ENCODE assay signal across 2 cellular contexts in the genomic region with DNA sequence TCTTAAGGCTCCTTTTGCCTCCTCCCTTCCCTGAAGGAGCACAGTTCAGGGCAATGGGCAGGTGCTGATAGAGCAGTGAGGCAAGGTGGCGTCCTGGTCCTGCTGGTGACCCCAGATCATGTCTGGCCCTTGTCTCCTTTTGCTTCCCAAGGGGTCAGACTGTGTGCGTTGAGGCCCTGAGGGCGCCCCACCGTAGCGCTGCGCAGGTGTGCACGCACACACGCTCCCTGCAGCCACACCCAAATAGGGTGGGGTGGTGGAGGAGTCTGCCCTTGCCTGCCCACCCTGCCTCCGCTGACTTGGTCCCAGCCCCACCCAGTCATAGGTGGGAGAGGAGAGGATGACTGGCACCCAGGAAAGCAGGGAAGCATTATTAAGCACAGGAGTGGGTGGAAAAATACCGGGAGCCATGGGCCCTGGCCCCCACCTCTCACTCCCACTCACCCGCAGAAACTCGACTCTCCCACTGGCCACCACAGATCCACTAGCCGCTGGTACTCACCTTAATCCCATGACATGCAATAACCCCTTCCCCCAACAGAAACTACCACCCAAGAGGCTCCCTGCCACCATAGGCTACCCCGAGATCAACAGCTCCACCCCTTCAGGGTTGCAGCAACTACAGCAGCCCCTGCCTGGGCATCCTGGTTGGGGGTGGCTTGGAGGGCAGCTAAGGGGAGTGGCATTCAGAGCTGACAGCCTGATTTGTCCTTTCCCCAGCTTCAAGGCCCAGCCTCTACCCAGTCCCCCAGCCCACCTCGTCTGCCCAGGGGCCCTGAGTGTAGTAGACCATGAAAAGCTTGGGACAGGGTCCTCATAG.
TF ChIP-seq lines count a peak whose summit lies in the region.

No MANE protein-coding gene starts in this region.

TF ChIP-seq in HCT116, 20 proteins besides CTCF, POLR2A, EP300 and RAD21:
- no peak for TF ChIP-seq TCF7L2 (IDR thresholded peaks at IDR 0.05; ENCODE audit: borderline replicate concordance, extremely low read depth, insufficient read depth, insufficient read length)
- TF ChIP-seq ZFX (IDR thresholded peaks at IDR 0.05): no peak
- TF ChIP-seq SIN3A (IDR thresholded peaks at IDR 0.05; ENCODE audit: low read depth): no peak
- no peak for TF ChIP-seq EZH2phosphoT487 (IDR thresholded peaks at IDR 0.05; ENCODE audit: borderline replicate concordance)
- no peak for TF ChIP-seq CEBPB (IDR thresholded peaks at IDR 0.05; ENCODE audit: low read depth)
- TF ChIP-seq, protein P1, sequence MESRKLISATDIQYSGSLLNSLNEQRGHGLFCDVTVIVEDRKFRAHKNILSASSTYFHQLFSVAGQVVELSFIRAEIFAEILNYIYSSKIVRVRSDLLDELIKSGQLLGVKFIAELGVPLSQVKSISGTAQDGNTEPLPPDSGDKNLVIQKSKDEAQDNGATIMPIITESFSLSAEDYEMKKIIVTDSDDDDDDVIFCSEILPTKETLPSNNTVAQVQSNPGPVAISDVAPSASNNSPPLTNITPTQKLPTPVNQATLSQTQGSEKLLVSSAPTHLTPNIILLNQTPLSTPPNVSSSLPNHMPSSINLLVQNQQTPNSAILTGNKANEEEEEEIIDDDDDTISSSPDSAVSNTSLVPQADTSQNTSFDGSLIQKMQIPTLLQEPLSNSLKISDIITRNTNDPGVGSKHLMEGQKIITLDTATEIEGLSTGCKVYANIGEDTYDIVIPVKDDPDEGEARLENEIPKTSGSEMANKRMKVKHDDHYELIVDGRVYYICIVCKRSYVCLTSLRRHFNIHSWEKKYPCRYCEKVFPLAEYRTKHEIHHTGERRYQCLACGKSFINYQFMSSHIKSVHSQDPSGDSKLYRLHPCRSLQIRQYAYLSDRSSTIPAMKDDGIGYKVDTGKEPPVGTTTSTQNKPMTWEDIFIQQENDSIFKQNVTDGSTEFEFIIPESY (IDR thresholded peaks at IDR 0.05; ENCODE audit: extremely low read depth, insufficient replicate concordance, low read length): no peak
- no peak for TF ChIP-seq YY1 (IDR thresholded peaks at IDR 0.05; ENCODE audit: extremely low read depth, insufficient replicate concordance, low read depth, low read length)
- no peak for TF ChIP-seq CBX3 (IDR thresholded peaks at IDR 0.05; ENCODE audit: low read depth)
- no peak for TF ChIP-seq ELF1 (IDR thresholded peaks at IDR 0.05; ENCODE audit: borderline replicate concordance, low read depth)
- TF ChIP-seq, protein P2, sequence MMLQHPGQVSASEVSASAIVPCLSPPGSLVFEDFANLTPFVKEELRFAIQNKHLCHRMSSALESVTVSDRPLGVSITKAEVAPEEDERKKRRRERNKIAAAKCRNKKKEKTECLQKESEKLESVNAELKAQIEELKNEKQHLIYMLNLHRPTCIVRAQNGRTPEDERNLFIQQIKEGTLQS (IDR thresholded peaks at IDR 0.05): no peak
- TF ChIP-seq, protein P3, sequence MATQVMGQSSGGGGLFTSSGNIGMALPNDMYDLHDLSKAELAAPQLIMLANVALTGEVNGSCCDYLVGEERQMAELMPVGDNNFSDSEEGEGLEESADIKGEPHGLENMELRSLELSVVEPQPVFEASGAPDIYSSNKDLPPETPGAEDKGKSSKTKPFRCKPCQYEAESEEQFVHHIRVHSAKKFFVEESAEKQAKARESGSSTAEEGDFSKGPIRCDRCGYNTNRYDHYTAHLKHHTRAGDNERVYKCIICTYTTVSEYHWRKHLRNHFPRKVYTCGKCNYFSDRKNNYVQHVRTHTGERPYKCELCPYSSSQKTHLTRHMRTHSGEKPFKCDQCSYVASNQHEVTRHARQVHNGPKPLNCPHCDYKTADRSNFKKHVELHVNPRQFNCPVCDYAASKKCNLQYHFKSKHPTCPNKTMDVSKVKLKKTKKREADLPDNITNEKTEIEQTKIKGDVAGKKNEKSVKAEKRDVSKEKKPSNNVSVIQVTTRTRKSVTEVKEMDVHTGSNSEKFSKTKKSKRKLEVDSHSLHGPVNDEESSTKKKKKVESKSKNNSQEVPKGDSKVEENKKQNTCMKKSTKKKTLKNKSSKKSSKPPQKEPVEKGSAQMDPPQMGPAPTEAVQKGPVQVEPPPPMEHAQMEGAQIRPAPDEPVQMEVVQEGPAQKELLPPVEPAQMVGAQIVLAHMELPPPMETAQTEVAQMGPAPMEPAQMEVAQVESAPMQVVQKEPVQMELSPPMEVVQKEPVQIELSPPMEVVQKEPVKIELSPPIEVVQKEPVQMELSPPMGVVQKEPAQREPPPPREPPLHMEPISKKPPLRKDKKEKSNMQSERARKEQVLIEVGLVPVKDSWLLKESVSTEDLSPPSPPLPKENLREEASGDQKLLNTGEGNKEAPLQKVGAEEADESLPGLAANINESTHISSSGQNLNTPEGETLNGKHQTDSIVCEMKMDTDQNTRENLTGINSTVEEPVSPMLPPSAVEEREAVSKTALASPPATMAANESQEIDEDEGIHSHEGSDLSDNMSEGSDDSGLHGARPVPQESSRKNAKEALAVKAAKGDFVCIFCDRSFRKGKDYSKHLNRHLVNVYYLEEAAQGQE (IDR thresholded peaks at IDR 0.05; ENCODE audit: low read depth): no peak
- no peak for TF ChIP-seq SP1 (IDR thresholded peaks at IDR 0.05; ENCODE audit: low read depth)

TF ChIP-seq in WTC11, 78 proteins besides CTCF, POLR2A, EP300 and RAD21:
- TF ChIP-seq TEAD4 (CRISPR knock-in tag; IDR thresholded peaks at IDR 0.05): no peak
- TF ChIP-seq RORB (CRISPR knock-in tag; IDR thresholded peaks at IDR 0.05): no peak
- TF ChIP-seq OVOL2 (CRISPR knock-in tag; IDR thresholded peaks at IDR 0.05; ENCODE audit: borderline replicate concordance): no peak
- TF ChIP-seq, protein P4, sequence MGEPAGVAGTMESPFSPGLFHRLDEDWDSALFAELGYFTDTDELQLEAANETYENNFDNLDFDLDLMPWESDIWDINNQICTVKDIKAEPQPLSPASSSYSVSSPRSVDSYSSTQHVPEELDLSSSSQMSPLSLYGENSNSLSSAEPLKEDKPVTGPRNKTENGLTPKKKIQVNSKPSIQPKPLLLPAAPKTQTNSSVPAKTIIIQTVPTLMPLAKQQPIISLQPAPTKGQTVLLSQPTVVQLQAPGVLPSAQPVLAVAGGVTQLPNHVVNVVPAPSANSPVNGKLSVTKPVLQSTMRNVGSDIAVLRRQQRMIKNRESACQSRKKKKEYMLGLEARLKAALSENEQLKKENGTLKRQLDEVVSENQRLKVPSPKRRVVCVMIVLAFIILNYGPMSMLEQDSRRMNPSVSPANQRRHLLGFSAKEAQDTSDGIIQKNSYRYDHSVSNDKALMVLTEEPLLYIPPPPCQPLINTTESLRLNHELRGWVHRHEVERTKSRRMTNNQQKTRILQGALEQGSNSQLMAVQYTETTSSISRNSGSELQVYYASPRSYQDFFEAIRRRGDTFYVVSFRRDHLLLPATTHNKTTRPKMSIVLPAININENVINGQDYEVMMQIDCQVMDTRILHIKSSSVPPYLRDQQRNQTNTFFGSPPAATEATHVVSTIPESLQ (CRISPR knock-in tag; IDR thresholded peaks at IDR 0.05): no peak
- TF ChIP-seq, protein P5, sequence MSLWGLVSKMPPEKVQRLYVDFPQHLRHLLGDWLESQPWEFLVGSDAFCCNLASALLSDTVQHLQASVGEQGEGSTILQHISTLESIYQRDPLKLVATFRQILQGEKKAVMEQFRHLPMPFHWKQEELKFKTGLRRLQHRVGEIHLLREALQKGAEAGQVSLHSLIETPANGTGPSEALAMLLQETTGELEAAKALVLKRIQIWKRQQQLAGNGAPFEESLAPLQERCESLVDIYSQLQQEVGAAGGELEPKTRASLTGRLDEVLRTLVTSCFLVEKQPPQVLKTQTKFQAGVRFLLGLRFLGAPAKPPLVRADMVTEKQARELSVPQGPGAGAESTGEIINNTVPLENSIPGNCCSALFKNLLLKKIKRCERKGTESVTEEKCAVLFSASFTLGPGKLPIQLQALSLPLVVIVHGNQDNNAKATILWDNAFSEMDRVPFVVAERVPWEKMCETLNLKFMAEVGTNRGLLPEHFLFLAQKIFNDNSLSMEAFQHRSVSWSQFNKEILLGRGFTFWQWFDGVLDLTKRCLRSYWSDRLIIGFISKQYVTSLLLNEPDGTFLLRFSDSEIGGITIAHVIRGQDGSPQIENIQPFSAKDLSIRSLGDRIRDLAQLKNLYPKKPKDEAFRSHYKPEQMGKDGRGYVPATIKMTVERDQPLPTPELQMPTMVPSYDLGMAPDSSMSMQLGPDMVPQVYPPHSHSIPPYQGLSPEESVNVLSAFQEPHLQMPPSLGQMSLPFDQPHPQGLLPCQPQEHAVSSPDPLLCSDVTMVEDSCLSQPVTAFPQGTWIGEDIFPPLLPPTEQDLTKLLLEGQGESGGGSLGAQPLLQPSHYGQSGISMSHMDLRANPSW (CRISPR knock-in tag; conservative IDR thresholded peaks at IDR 0.05; ENCODE audit: low read depth): no peak
- TF ChIP-seq, protein P6, sequence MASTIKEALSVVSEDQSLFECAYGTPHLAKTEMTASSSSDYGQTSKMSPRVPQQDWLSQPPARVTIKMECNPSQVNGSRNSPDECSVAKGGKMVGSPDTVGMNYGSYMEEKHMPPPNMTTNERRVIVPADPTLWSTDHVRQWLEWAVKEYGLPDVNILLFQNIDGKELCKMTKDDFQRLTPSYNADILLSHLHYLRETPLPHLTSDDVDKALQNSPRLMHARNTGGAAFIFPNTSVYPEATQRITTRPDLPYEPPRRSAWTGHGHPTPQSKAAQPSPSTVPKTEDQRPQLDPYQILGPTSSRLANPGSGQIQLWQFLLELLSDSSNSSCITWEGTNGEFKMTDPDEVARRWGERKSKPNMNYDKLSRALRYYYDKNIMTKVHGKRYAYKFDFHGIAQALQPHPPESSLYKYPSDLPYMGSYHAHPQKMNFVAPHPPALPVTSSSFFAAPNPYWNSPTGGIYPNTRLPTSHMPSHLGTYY (CRISPR knock-in tag; IDR thresholded peaks at IDR 0.05): no peak
- TF ChIP-seq IRF2 (CRISPR knock-in tag; IDR thresholded peaks at IDR 0.05; ENCODE audit: borderline replicate concordance, low read depth): no peak
- no peak for TF ChIP-seq MYBL2 (CRISPR knock-in tag; IDR thresholded peaks at IDR 0.05)
- TF ChIP-seq, protein P7, sequence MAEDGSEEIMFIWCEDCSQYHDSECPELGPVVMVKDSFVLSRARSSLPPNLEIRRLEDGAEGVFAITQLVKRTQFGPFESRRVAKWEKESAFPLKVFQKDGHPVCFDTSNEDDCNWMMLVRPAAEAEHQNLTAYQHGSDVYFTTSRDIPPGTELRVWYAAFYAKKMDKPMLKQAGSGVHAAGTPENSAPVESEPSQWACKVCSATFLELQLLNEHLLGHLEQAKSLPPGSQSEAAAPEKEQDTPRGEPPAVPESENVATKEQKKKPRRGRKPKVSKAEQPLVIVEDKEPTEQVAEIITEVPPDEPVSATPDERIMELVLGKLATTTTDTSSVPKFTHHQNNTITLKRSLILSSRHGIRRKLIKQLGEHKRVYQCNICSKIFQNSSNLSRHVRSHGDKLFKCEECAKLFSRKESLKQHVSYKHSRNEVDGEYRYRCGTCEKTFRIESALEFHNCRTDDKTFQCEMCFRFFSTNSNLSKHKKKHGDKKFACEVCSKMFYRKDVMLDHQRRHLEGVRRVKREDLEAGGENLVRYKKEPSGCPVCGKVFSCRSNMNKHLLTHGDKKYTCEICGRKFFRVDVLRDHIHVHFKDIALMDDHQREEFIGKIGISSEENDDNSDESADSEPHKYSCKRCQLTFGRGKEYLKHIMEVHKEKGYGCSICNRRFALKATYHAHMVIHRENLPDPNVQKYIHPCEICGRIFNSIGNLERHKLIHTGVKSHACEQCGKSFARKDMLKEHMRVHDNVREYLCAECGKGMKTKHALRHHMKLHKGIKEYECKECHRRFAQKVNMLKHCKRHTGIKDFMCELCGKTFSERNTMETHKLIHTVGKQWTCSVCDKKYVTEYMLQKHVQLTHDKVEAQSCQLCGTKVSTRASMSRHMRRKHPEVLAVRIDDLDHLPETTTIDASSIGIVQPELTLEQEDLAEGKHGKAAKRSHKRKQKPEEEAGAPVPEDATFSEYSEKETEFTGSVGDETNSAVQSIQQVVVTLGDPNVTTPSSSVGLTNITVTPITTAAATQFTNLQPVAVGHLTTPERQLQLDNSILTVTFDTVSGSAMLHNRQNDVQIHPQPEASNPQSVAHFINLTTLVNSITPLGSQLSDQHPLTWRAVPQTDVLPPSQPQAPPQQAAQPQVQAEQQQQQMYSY (CRISPR knock-in tag; IDR thresholded peaks at IDR 0.05): no peak
- no peak for TF ChIP-seq GABPB1 (CRISPR knock-in tag; IDR thresholded peaks at IDR 0.05)
- TF ChIP-seq ZNF121 (CRISPR knock-in tag; IDR thresholded peaks at IDR 0.05): no peak
- TF ChIP-seq ZNF219 (CRISPR knock-in tag; IDR thresholded peaks at IDR 0.05; ENCODE audit: borderline replicate concordance): no peak
- no peak for TF ChIP-seq ZNF671 (CRISPR knock-in tag; IDR thresholded peaks at IDR 0.05)
- TF ChIP-seq NFYB (CRISPR knock-in tag; conservative IDR thresholded peaks at IDR 0.05; ENCODE audit: low read depth): no peak
- no peak for TF ChIP-seq ZNF396 (CRISPR knock-in tag; IDR thresholded peaks at IDR 0.05; ENCODE audit: borderline replicate concordance)
- TF ChIP-seq TEAD1 (CRISPR knock-in tag; IDR thresholded peaks at IDR 0.05): no peak
